ENCODE assay signal across 8 cellular contexts in genomic region chr15:92831459-92832229, GRCh38.
DNase-seq lines count a peak whose midpoint lies in the region; ATAC-seq lines count a peak whose summit lies in the region.

No MANE protein-coding gene starts in this region.

- peak; percentile 93 for ATAC-seq in GM18499 (IDR thresholded peaks at IDR 0.05; ENCODE audit: insufficient read depth, unreplicated experiment)
- ATAC-seq in HG02938 (IDR thresholded peaks at IDR 0.05; ENCODE audit: unreplicated experiment): peak; percentile 94
- peak; percentile 92 for ATAC-seq in T-helper 17 cell
- ATAC-seq in right cardiac atrium: peak; percentile 99

- H3K4me3 Mint-ChIP-seq in T-helper 17 cell: peak overlapping the region; percentile 85

- intact Hi-C loops in right cardiac atrium (cut with DNase I): loop anchor here in 3 of 4 donors (2.0 to 5.0 kb wide), 2 partner anchors 51 kb away; no protein-coding TSS in a partner anchor

- no peaks in the 10 kb centered on the region for H3K27me3 ChIP-seq in right cardiac atrium (ENCODE audit: control insufficient read depth, insufficient read depth)

- peak overlapping the region; percentile 31 for H3K4me3 ChIP-seq in right cardiac atrium (ENCODE audit: low read length)

- H3K36me3 Mint-ChIP-seq in T-helper 17 cell (ENCODE audit: low read depth): no peaks in the 10 kb centered on the region

- H3K4me1 ChIP-seq in right cardiac atrium (ENCODE audit: control insufficient read depth, insufficient read depth, low read length): peaks cover 3% of the 10 kb centered on the region

- H3K27me3 Mint-ChIP-seq in T-helper 17 cell: no peaks in the 10 kb centered on the region

- H3K27ac ChIP-seq in angular gyrus (ENCODE audit: low read depth, low read length): peak overlapping the region; percentile 98
- H3K27ac ChIP-seq in right cardiac atrium (ENCODE audit: low read length): peak overlapping the region; percentile 86

- peak overlapping the region; percentile 96 for H3K27ac Mint-ChIP-seq in T-helper 17 cell

- peaks cover 20% of the 10 kb centered on the region for H3K4me1 Mint-ChIP-seq in T-helper 17 cell

- DNase-seq in NCI-H1694 treated with DMSO at 0.1 percent for 48 hours (lab: John Stamatoyannopoulos, UW): peak; percentile 96
- peak; percentile 60 to 85 (median 71) for DNase-seq in T-helper 17 cell
- peak; percentile 93 to 97 (median 97) for DNase-seq in right cardiac atrium
- DNase-seq in renal cortical epithelial cell (ENCODE audit: low read depth): peak; percentile 99
- no peak for DNase-seq in mesenteric fat pad (ENCODE audit: low spot score)

- H3K9me3 ChIP-seq in T-helper 17 cell (ENCODE audit: control insufficient read depth, low read length, poor library complexity, severe bottlenecking): no peaks in the 10 kb centered on the region
- H3K9me3 ChIP-seq in right cardiac atrium (ENCODE audit: control insufficient read depth, low read length): no peaks in the 10 kb centered on the region

- whole genome bisulfite sequencing in right cardiac atrium: under 1% methylated on average over 12 of the region's 12 CpGs
